10 cellular contexts compared by ENCODE assay signal in the genomic region with DNA sequence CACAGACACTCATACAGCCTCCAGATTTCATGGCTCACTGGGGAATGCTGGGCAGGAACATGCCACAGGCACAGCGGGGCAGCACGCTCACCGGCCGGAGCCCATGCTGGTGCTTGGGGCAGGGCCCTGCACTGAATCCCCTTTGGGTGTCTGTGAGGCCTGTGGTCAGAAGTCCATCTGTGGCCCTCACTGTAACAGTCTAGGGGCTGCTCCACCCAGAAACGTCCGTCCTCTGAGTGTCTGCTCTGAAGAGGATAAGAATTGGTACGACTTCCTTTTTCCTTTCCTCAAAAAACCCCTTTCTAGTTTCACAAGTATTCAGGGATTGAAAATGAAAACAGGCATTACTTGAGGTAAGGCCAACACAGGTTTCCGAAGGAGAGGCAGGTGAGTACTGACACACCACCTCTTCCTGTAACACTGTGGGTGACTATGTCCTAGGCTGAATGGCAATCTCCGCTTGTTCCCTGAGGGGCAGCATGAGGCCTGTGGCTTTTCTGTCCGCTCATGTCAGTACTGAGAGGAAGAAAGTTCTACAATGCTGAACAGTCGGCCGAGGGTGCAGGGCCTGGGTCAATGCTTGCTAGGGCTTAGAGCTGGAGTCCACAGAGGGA. TPM values are rescaled to one million over a fixed set of nuclear protein-coding genes. Genes with fewer than 3 reads are reported as not detected.
A peak's percentile ranks its signal among the peaks of the same experiment; 100 is the strongest.
DNase-seq lines count a peak whose midpoint lies in the region; ATAC-seq and FAIRE-seq lines count a peak whose summit lies in the region.
"Had no signal": no experiment of that assay in that cellular context is flagged by ENCODE, and none has a peak within 500 bp of the region (broad histone marks: within the 10 kb centered on the region; RNA-seq: fewer than 3 reads in every experiment).

No MANE protein-coding gene starts in this region.

- H3K36me3 Mint-ChIP-seq in dendritic cell treated with granulocyte-macrophage colony-stimulating factor and Interleukin-4, amounts not matched to agents 40 ng/mL and 50 ng/mL, for 4 days (ENCODE audit: low read depth): peaks cover 39% of the 10 kb centered on the region
- H3K36me3 Mint-ChIP-seq in activated T-helper 2 cell treated with anti-CD3 and anti-CD28 coated beads, Interferon-gamma antibody, Interleukin-2, Interleukin-4, amounts not matched to agents 10 μg/mL and 5 μg/mL and 100 μg/mL, durations not matched to agents 14 hours and 24 hours and 36 hours (ENCODE audit: low read depth): peaks cover 11% of the 10 kb centered on the region

- H3K27me3 Mint-ChIP-seq in dendritic cell treated with granulocyte-macrophage colony-stimulating factor and Interleukin-4, amounts not matched to agents 40 ng/mL and 50 ng/mL, for 4 days: no peaks in the 10 kb centered on the region
- H3K27me3 Mint-ChIP-seq in activated T-helper 2 cell treated with anti-CD3 and anti-CD28 coated beads, Interferon-gamma antibody, Interleukin-2, Interleukin-4, amounts not matched to agents 10 μg/mL and 5 μg/mL and 100 μg/mL, durations not matched to agents 14 hours and 24 hours and 36 hours (ENCODE audit: low read depth): no peaks in the 10 kb centered on the region

- DNase-seq in CMK (ENCODE audit: low read depth) (peak; percentile 17), GM19239 (ENCODE audit: insufficient read length, low spot score) (peak; percentile 69), left colon (no peak), C1 segment of cervical spinal cord (lab: John Stamatoyannopoulos, UW) (no peak), NCI-H1048 (lab: John Stamatoyannopoulos, UW) (no peak)
- DNase-seq in activated T-helper 2 cell treated with anti-CD3 and anti-CD28 coated beads, Interferon-gamma antibody, Interleukin-2, Interleukin-4, amounts not matched to agents 10 μg/mL and 5 μg/mL and 100 μg/mL, durations not matched to agents 14 hours and 24 hours and 36 hours (ENCODE audit: low spot score): no peak
- DNase-seq: Karpas-422 had no signal

- H3K4me3 Mint-ChIP-seq in dendritic cell treated with granulocyte-macrophage colony-stimulating factor and Interleukin-4, amounts not matched to agents 40 ng/mL and 50 ng/mL, for 4 days: no peak overlapping the region
- H3K4me3 Mint-ChIP-seq in activated T-helper 2 cell treated with anti-CD3 and anti-CD28 coated beads, Interferon-gamma antibody, Interleukin-2, Interleukin-4, amounts not matched to agents 10 μg/mL and 5 μg/mL and 100 μg/mL, durations not matched to agents 14 hours and 24 hours and 36 hours (ENCODE audit: low read depth): no peak overlapping the region

- H3K4me1 Mint-ChIP-seq in dendritic cell treated with granulocyte-macrophage colony-stimulating factor and Interleukin-4, amounts not matched to agents 40 ng/mL and 50 ng/mL, for 4 days (ENCODE audit: low read depth): peaks cover 62% of the 10 kb centered on the region
- peaks cover 7% of the 10 kb centered on the region for H3K4me1 Mint-ChIP-seq in activated T-helper 2 cell treated with anti-CD3 and anti-CD28 coated beads, Interferon-gamma antibody, Interleukin-2, Interleukin-4, amounts not matched to agents 10 μg/mL and 5 μg/mL and 100 μg/mL, durations not matched to agents 14 hours and 24 hours and 36 hours (ENCODE audit: low read depth)

- H3K9me3 Mint-ChIP-seq in dendritic cell treated with granulocyte-macrophage colony-stimulating factor and Interleukin-4, amounts not matched to agents 40 ng/mL and 50 ng/mL, for 4 days: no peaks in the 10 kb centered on the region
- no peaks in the 10 kb centered on the region for H3K9me3 Mint-ChIP-seq in activated T-helper 2 cell treated with anti-CD3 and anti-CD28 coated beads, Interferon-gamma antibody, Interleukin-2, Interleukin-4, amounts not matched to agents 10 μg/mL and 5 μg/mL and 100 μg/mL, durations not matched to agents 14 hours and 24 hours and 36 hours

- FAIRE-seq in GM19239 (lab: Jason Lieb, UNC): peak; percentile 80
- FAIRE-seq: G401.6 had no signal

- peak; percentile 66 for ATAC-seq in HG03025 (IDR thresholded peaks at IDR 0.05; ENCODE audit: low FRiP score, unreplicated experiment)
- ATAC-seq in left colon: no peak

- peak overlapping the region; percentile 72 for H3K27ac Mint-ChIP-seq in dendritic cell treated with granulocyte-macrophage colony-stimulating factor and Interleukin-4, amounts not matched to agents 40 ng/mL and 50 ng/mL, for 4 days
- no peak overlapping the region for H3K27ac Mint-ChIP-seq in activated T-helper 2 cell treated with anti-CD3 and anti-CD28 coated beads, Interferon-gamma antibody, Interleukin-2, Interleukin-4, amounts not matched to agents 10 μg/mL and 5 μg/mL and 100 μg/mL, durations not matched to agents 14 hours and 24 hours and 36 hours

- intact Hi-C loops in dendritic cell treated with granulocyte-macrophage colony-stimulating factor and Interleukin-4, amounts not matched to agents 40 ng/mL and 50 ng/mL, for 4 days (cut with micrococcal nuclease): no loop called here
- intact Hi-C loops in activated T-helper 2 cell treated with anti-CD3 and anti-CD28 coated beads, Interferon-gamma antibody, Interleukin-2, Interleukin-4, amounts not matched to agents 10 μg/mL and 5 μg/mL and 100 μg/mL, durations not matched to agents 14 hours and 24 hours and 36 hours (cut with micrococcal nuclease): no loop called here
- intact Hi-C loops in left colon (cut with DNase I, micrococcal nuclease): no loop called here

RNA-seq across cellular contexts. Expression of a gene that starts 42.5 kb away (rescaled TPM):
- 27.1 and 30.5 TPM in 2 replicates for total RNA-seq in activated T-helper 2 cell treated with anti-CD3 and anti-CD28 coated beads, Interferon-gamma antibody, Interleukin-2, Interleukin-4, amounts not matched to agents 10 μg/mL and 5 μg/mL and 100 μg/mL, durations not matched to agents 14 hours and 24 hours and 36 hours
- total RNA-seq in left colon: 10 to 100 TPM; 28.5 to 30.7 TPM

RNA-seq across cellular contexts. Expression of a gene that starts 44.7 kb away (rescaled TPM):
- 17.7 and 19.4 TPM in 2 replicates for total RNA-seq in activated T-helper 2 cell treated with anti-CD3 and anti-CD28 coated beads, Interferon-gamma antibody, Interleukin-2, Interleukin-4, amounts not matched to agents 10 μg/mL and 5 μg/mL and 100 μg/mL, durations not matched to agents 14 hours and 24 hours and 36 hours
- 10 to 100 TPM; 32.1 to 33.5 TPM for total RNA-seq in left colon

Comparison
In these comparisons a context has a peak if more than half of its experiments do, and no peak if none do; other contexts are left out.
1. DNase-seq: peak in CMK (single experiment) and GM19239 (single experiment); none in activated T-helper 2 cell treated with anti-CD3 and anti-CD28 coated beads, Interferon-gamma antibody, Interleukin-2, Interleukin-4, amounts not matched to agents 10 μg/mL and 5 μg/mL and 100 μg/mL, durations not matched to agents 14 hours and 24 hours and 36 hours (single experiment), left colon (0 of 2), C1 segment of cervical spinal cord (0 of 14) and NCI-H1048 (single experiment).